In the genomic region with DNA sequence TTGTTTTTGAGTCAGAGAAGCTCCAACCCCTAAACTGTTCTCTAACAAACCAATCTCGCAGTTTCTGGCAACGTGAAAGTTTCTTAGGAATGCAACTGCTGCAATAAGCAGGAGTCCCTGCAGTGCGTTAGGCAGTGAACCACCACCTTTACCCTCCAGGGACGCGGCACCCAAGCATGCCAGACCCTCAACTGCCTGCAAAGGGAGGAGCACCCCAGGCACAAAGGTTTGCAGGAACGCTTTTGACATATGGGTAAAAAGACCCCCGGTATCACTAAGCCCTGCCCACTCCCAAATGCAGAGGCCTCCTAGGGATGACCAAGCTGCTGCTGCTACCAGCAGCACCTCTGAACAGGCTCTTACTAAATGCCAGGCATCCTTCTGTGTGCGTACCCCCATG, we compare ENCODE assay signal across 24 cellular contexts. TPM values are rescaled to one million over a fixed set of nuclear protein-coding genes. Genes with fewer than 3 reads are reported as not detected.
"Had no signal": no experiment of that assay in that cellular context is flagged by ENCODE, and none has a peak within 500 bp of the region (broad histone marks: within the 10 kb centered on the region; RNA-seq: fewer than 3 reads in every experiment).

No MANE protein-coding gene starts in this region.

- ATAC-seq: esophagus mucosa, heart right ventricle, right cardiac atrium, upper lobe of right lung had no signal

- H3K9me3 Mint-ChIP-seq: activated CD4-positive, alpha-beta T cell treated with anti-CD3 and anti-CD28 coated beads, Interleukin-2, amount 10 ng/mL, durations not matched to agents 7 days and 5 days; naive B cell had no signal

- H3K27ac ChIP-seq: brain microvascular endothelial cell, heart right ventricle, prostate gland, thoracic aorta, upper lobe of right lung had no signal

- H3K27me3 ChIP-seq: brain microvascular endothelial cell, heart right ventricle, upper lobe of right lung had no signal

- FAIRE-seq: small intestine had no signal

- H3K27me3 Mint-ChIP-seq: activated CD4-positive, alpha-beta T cell treated with anti-CD3 and anti-CD28 coated beads, Interleukin-2, amount 10 ng/mL, durations not matched to agents 7 days and 5 days; naive B cell had no signal

- DNase-seq: activated CD4-positive, alpha-beta T cell treated with anti-CD3 and anti-CD28 coated beads, Interleukin-2, amount 10 ng/mL, durations not matched to agents 7 days and 5 days; activated CD4-positive, CD25-positive, alpha-beta regulatory T cell; activated CD8-positive, alpha-beta memory T cell treated with anti-CD3 and anti-CD28 coated beads for 24 hours; activated CD8-positive, alpha-beta memory T cell treated with anti-CD3 and anti-CD28 coated beads, Interleukin-2, amount 50 U/mL, for 48 hours; activated gamma-delta T cell treated with Interleukin-2 at 50 U/mL for 16 hours; aorta; brain microvascular endothelial cell; cortex of kidney; effector CD4-positive, alpha-beta T cell; heart right ventricle; kidney glomerular epithelial cell; left ventricle myocardium inferior; mucosa of descending colon; naive B cell; right cardiac atrium; stimulated activated CD4-positive, alpha-beta T cell treated with anti-CD3 and anti-CD28 coated beads, Interleukin-15, amount 100 ng/mL, for 24 hours; stimulated activated CD4-positive, alpha-beta T cell treated with anti-CD3 and anti-CD28 coated beads, Interleukin-2, amount 100 ng/mL, for 48 hours; T-helper 9 cell; upper lobe of right lung had no signal

- H3K4me3 ChIP-seq: heart right ventricle, left ventricle myocardium inferior, mucosa of descending colon, prostate gland, thoracic aorta, upper lobe of right lung had no signal

- H3K9me3 ChIP-seq: heart right ventricle, left ventricle myocardium inferior, mucosa of descending colon, prostate gland, thoracic aorta, upper lobe of right lung had no signal

RNA-seq across cellular contexts. Expression of gene NACAD, which starts 18.1 kb away (rescaled TPM):
- total RNA-seq: activated CD4-positive, alpha-beta T cell treated with anti-CD3 and anti-CD28 coated beads, Interleukin-2, amount 10 ng/mL, durations not matched to agents 7 days and 5 days had no signal

RNA-seq across cellular contexts. Expression of gene RAMP3, which starts 50.8 kb away (rescaled TPM):
- total RNA-seq: activated CD4-positive, alpha-beta T cell treated with anti-CD3 and anti-CD28 coated beads, Interleukin-2, amount 10 ng/mL, durations not matched to agents 7 days and 5 days; osteocyte had no signal
